Comparison of ENCODE assay signal across 7 cellular contexts in the genomic region with DNA sequence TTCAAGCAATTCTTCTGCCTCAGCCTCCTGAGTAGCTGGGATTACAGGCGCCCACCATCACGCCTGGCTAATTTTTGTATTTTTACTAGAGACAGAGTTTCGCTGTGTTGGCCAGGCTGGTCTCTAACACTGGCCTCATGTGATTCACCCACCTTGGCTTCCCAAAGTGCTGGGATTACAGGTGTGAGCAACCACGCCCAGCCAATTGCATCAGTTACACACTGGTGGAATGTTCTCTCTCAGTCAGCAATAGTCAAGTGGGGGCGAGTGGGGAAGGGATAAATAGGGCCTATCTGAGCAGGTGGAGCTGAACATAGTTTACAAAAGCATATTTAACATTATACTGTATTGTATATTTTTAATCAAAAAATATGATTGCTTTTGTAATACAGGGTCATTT. TPM values are rescaled to one million over a fixed set of nuclear protein-coding genes. Genes with fewer than 3 reads are reported as not detected.
A peak's percentile ranks its signal among the peaks of the same experiment; 100 is the strongest.
DNase-seq lines count a peak whose midpoint lies in the region; ATAC-seq, FAIRE-seq and TF ChIP-seq lines count a peak whose summit lies in the region.
"Not testable (repeated sequence)": the region's sequence is repeated elsewhere in the genome, so short reads cannot be mapped to it uniquely, and the experiment has no call there.

No MANE protein-coding gene starts in this region.

- DNase-seq in LoVo (ENCODE audit: low spot score) (peak; percentile 38), bronchial epithelial cell (ENCODE audit: low read depth) (peak; percentile 49), epithelial cell of prostate (ENCODE audit: low read depth, low spot score) (peak; percentile 1), mesenteric fat pad (ENCODE audit: low spot score) (peak; percentile 35)
- not testable (repeated sequence) for DNase-seq in RWPE2 (ENCODE audit: low spot score); activated naive CD4-positive, alpha-beta T cell treated with anti-CD3 and anti-CD28 coated beads, Interleukin-2, amount 50 U/mL, for 72 hours (ENCODE audit: low spot score in 2 of 2); keratinocyte (ENCODE audit: low read depth, low spot score)

- not testable (repeated sequence) for H3K4me2 ChIP-seq in keratinocyte (ENCODE audit: control insufficient read depth, extremely low read depth, insufficient read depth, low read depth, low read length)

- not testable (repeated sequence) for H3K9me3 ChIP-seq in RWPE2 (ENCODE audit: severe bottlenecking); keratinocyte (ENCODE audit: control insufficient read depth, low read depth, low read length)

- not testable (repeated sequence) for H3K9me3 Mint-ChIP-seq in activated naive CD4-positive, alpha-beta T cell treated with anti-CD3 and anti-CD28 coated beads, Interleukin-2, amount 50 U/mL, for 72 hours

- H3K4me3 ChIP-seq in RWPE2 (ENCODE audit: severe bottlenecking); bronchial epithelial cell (ENCODE audit: low read depth, low read length); keratinocyte (ENCODE audit: control insufficient read depth in 2 of 3, extremely low read depth in 1 of 3, insufficient read depth in 2 of 3, low read depth in 1 of 3, low read length in 3 of 3): not testable (repeated sequence)

- not testable (repeated sequence) for H3K9me1 ChIP-seq in keratinocyte (ENCODE audit: control insufficient read depth, extremely low read depth, insufficient read depth, low read length)

- not testable (repeated sequence) for H3K79me2 ChIP-seq in keratinocyte (ENCODE audit: control insufficient read depth, insufficient read depth, low read length)

- peak overlapping the region; percentile 35 to 53 for H3K27ac Mint-ChIP-seq in activated naive CD4-positive, alpha-beta T cell treated with anti-CD3 and anti-CD28 coated beads, Interleukin-2, amount 50 U/mL, for 72 hours

- TF ChIP-seq CTCF in RWPE2 (IDR thresholded peaks at IDR 0.05; ENCODE audit: poor library complexity, severe bottlenecking); bronchial epithelial cell (IDR thresholded peaks at IDR 0.05; ENCODE audit: insufficient read depth, low read length, severe bottlenecking); keratinocyte (optimal IDR thresholded peaks at IDR 0.05 in 1 of 3, IDR thresholded peaks at IDR 0.05 in 1 of 3, conservative IDR thresholded peaks at IDR 0.05 in 1 of 3; ENCODE audit: extremely low read depth in 1 of 3, insufficient read depth in 2 of 3, low read length in 3 of 3): not testable (repeated sequence)

- not testable (repeated sequence) for H3K27me3 ChIP-seq in RWPE2 (ENCODE audit: insufficient read depth, poor library complexity, severe bottlenecking); bronchial epithelial cell (ENCODE audit: control insufficient read depth, insufficient read depth, low read length); keratinocyte (ENCODE audit: control insufficient read depth, extremely low read depth, insufficient read depth, low read length)

- H3K36me3 Mint-ChIP-seq in activated naive CD4-positive, alpha-beta T cell treated with anti-CD3 and anti-CD28 coated beads, Interleukin-2, amount 50 U/mL, for 72 hours, result not testable (repeated sequence)

- not testable (repeated sequence) for FAIRE-seq in bronchial epithelial cell (lab: Jason Lieb, UNC); keratinocyte (lab: Jason Lieb, UNC)

- H3K36me3 ChIP-seq in RWPE2 (ENCODE audit: low read depth), result peaks cover 58% of the 10 kb centered on the region
- H3K36me3 ChIP-seq in bronchial epithelial cell (ENCODE audit: control insufficient read depth, insufficient read depth, low read length); keratinocyte (ENCODE audit: control insufficient read depth in 2 of 2, extremely low read depth in 1 of 2, insufficient read depth in 2 of 2, low read length in 2 of 2): not testable (repeated sequence)

- H2AFZ ChIP-seq in keratinocyte (ENCODE audit: control insufficient read depth, low read length), result not testable (repeated sequence)

- H3K27ac ChIP-seq in RWPE2 (ENCODE audit: poor library complexity, severe bottlenecking), result not testable (repeated sequence)
- H3K27ac ChIP-seq in epithelial cell of prostate (peak overlapping the region; percentile 66), keratinocyte (ENCODE audit: control insufficient read depth, insufficient read depth, low read length) (peak overlapping the region; percentile 49)

- H3K9ac ChIP-seq in keratinocyte (ENCODE audit: control insufficient read depth, extremely low read depth, insufficient read depth, low read length), result not testable (repeated sequence)

- H4K20me1 ChIP-seq in keratinocyte (ENCODE audit: control insufficient read depth, extremely low read depth, insufficient read depth, low read length), result not testable (repeated sequence)

- H3K4me1 ChIP-seq in RWPE2 (ENCODE audit: insufficient read depth, poor library complexity, severe bottlenecking); keratinocyte (ENCODE audit: control insufficient read depth, extremely low read depth, insufficient read depth, low read length): not testable (repeated sequence)

- ATAC-seq in RWPE2 (ENCODE audit: low read depth), result peak; percentile 96
- not testable (repeated sequence) for ATAC-seq in activated naive CD4-positive, alpha-beta T cell treated with anti-CD3 and anti-CD28 coated beads, Interleukin-2, amount 50 U/mL, for 72 hours

- dilution Hi-C loops in keratinocyte (cut with MboI; ENCODE audit: extremely low pct_ligation_motif_present, low sequenced_read_pairs), result not testable (repeated sequence)

RNA-seq across cellular contexts. Expression of gene BNIP1, which starts 10.3 kb away (rescaled TPM):
- total RNA-seq in activated naive CD4-positive, alpha-beta T cell treated with anti-CD3 and anti-CD28 coated beads, Interleukin-2, amount 50 U/mL, for 72 hours, result 10 to 100 TPM; 19.1 to 31.4 TPM
- total RNA-seq in bronchial epithelial cell (17.4 and 21.3 TPM in 2 replicates), mesenteric fat pad (11.7 TPM)
- 14.1 to 18.2 TPM (median 14.3 TPM) in 3 replicates for polyA plus RNA-seq in keratinocyte
- polyA plus RNA-seq in keratinocyte (2011; ENCODE audit: low read depth), result 6.1 TPM
- polyA plus RNA-seq in keratinocyte (2011; cell fraction: cytosol; rRNA removed), result 10.8 and 13.4 TPM in 2 replicates
- 20.4 and 20.8 TPM in 2 replicates for polyA plus RNA-seq in keratinocyte (2011; cell fraction: nucleus; rRNA removed)
- 9.7 and 11.7 TPM in 2 replicates for polyA plus RNA-seq in keratinocyte (2012; ENCODE audit: low replicate concordance)
- 4.8 to 7.9 TPM (median 6.2 TPM) in 3 replicates for polyA minus RNA-seq in keratinocyte
- 4.4 TPM for polyA minus RNA-seq in keratinocyte (2011; cell fraction: cytosol; rRNA and poly(A)+ RNA removed)
- 2.1 and 3.3 TPM in 2 replicates for polyA minus RNA-seq in keratinocyte (2011; cell fraction: nucleus; rRNA and poly(A)+ RNA removed)
